1 cellular context compared by ENCODE assay signal in genomic region chr3:123371859-123372767, GRCh38.
TF ChIP-seq lines count a peak whose summit lies in the region.

No MANE protein-coding gene starts in this region.

TF ChIP-seq in K562, 482 proteins besides CTCF, POLR2A, EP300 and RAD21:
- TF ChIP-seq ARID3A (IDR thresholded peaks at IDR 0.05; ENCODE audit: borderline replicate concordance, low read depth, low read length), result no peak
- peak; percentile 14; the same call in 1 of the 2 replicates for TF ChIP-seq MAFG (tag; conservative IDR thresholded peaks at IDR 0.05)
- TF ChIP-seq ZNF354B (CRISPR knock-in tag; IDR thresholded peaks at IDR 0.05), result no peak
- TF ChIP-seq MCM7 (IDR thresholded peaks at IDR 0.05), result no peak
- no peak for TF ChIP-seq TAL1 (IDR thresholded peaks at IDR 0.05)
